ENCODE assay signal across 12 cellular contexts in genomic region chr1:6309550-6309949, GRCh38. TPM values are rescaled to one million over a fixed set of nuclear protein-coding genes. Genes with fewer than 3 reads are reported as not detected.
DNase-seq lines count a peak whose midpoint lies in the region; ATAC-seq and TF ChIP-seq lines count a peak whose summit lies in the region.
"Had no signal": no experiment of that assay in that cellular context is flagged by ENCODE, and none has a peak within 500 bp of the region (broad histone marks: within the 10 kb centered on the region; RNA-seq: fewer than 3 reads in every experiment).

No MANE protein-coding gene starts in this region.

- no peak for TF ChIP-seq CTCF in glutamatergic neuron (IDR thresholded peaks at IDR 0.05; ENCODE audit: partially characterized antibody, unreplicated experiment)

- H3K4me1 Mint-ChIP-seq in T-helper 1 cell treated with Interleukin-12 subunit alpha and Interleukin-12 subunit beta and Interleukin-4 antibody, amounts not matched to agents 30 μg/mL and 1 μg/mL, for 36 hours (ENCODE audit: low read depth): peaks cover 1% of the 10 kb centered on the region
- no peaks in the 10 kb centered on the region for H3K4me1 Mint-ChIP-seq in T-helper 17 cell
- H3K4me1 Mint-ChIP-seq in glutamatergic neuron (ENCODE audit: low read depth, unreplicated experiment): peaks cover 11% of the 10 kb centered on the region
- H3K4me1 Mint-ChIP-seq: CD4-positive, alpha-beta memory T cell had no signal

- DNase-seq in T-helper 1 cell: no peak
- DNase-seq in T-helper 17 cell: no peak
- DNase-seq in glutamatergic neuron: no peak
- no peak for DNase-seq in NCI-H1048 (lab: John Stamatoyannopoulos, UW)
- DNase-seq: 8988T; C1 segment of cervical spinal cord; CD4-positive, alpha-beta memory T cell; IMR-90 had no signal

- H3K9me3 Mint-ChIP-seq in T-helper 1 cell treated with Interleukin-12 subunit alpha and Interleukin-12 subunit beta and Interleukin-4 antibody, amounts not matched to agents 30 μg/mL and 1 μg/mL, for 36 hours: peaks cover 16% of the 10 kb centered on the region
- H3K9me3 Mint-ChIP-seq in glutamatergic neuron (ENCODE audit: unreplicated experiment): peaks cover 8% of the 10 kb centered on the region
- H3K9me3 Mint-ChIP-seq: CD4-positive, alpha-beta memory T cell had no signal

- no peaks in the 10 kb centered on the region for H3K27me3 Mint-ChIP-seq in T-helper 1 cell treated with Interleukin-12 subunit alpha and Interleukin-12 subunit beta and Interleukin-4 antibody, amounts not matched to agents 30 μg/mL and 1 μg/mL, for 36 hours (ENCODE audit: low read depth)
- no peaks in the 10 kb centered on the region for H3K27me3 Mint-ChIP-seq in T-helper 17 cell
- peaks cover 6% of the 10 kb centered on the region for H3K27me3 Mint-ChIP-seq in glutamatergic neuron (ENCODE audit: unreplicated experiment)
- H3K27me3 Mint-ChIP-seq: CD4-positive, alpha-beta memory T cell had no signal

- peak overlapping the region; percentile 62 for H3K27ac Mint-ChIP-seq in T-helper 1 cell treated with Interleukin-12 subunit alpha and Interleukin-12 subunit beta and Interleukin-4 antibody, amounts not matched to agents 30 μg/mL and 1 μg/mL, for 36 hours
- H3K27ac Mint-ChIP-seq in T-helper 17 cell (peak overlapping the region; percentile 49), glutamatergic neuron (ENCODE audit: unreplicated experiment) (peak overlapping the region; percentile 65)
- H3K27ac Mint-ChIP-seq: CD4-positive, alpha-beta memory T cell had no signal

- H3K9me3 ChIP-seq in T-helper 17 cell (ENCODE audit: control insufficient read depth, low read length, poor library complexity, severe bottlenecking): no peaks in the 10 kb centered on the region

- ATAC-seq in T-helper 17 cell (no peak), HG02938 (IDR thresholded peaks at IDR 0.05; ENCODE audit: unreplicated experiment) (no peak), HG03196 (IDR thresholded peaks at IDR 0.05; ENCODE audit: unreplicated experiment) (no peak)
- ATAC-seq: HCT116 had no signal

- H3K4me3 Mint-ChIP-seq in T-helper 1 cell treated with Interleukin-12 subunit alpha and Interleukin-12 subunit beta and Interleukin-4 antibody, amounts not matched to agents 30 μg/mL and 1 μg/mL, for 36 hours: no peak overlapping the region
- H3K4me3 Mint-ChIP-seq in T-helper 17 cell: no peak overlapping the region
- H3K4me3 Mint-ChIP-seq in glutamatergic neuron (ENCODE audit: unreplicated experiment): no peak overlapping the region
- H3K4me3 Mint-ChIP-seq: CD4-positive, alpha-beta memory T cell had no signal

- H3K36me3 Mint-ChIP-seq in T-helper 1 cell treated with Interleukin-12 subunit alpha and Interleukin-12 subunit beta and Interleukin-4 antibody, amounts not matched to agents 30 μg/mL and 1 μg/mL, for 36 hours (ENCODE audit: low read depth): peaks cover 9% of the 10 kb centered on the region
- H3K36me3 Mint-ChIP-seq in T-helper 17 cell (ENCODE audit: low read depth) (peaks cover 2% of the 10 kb centered on the region), glutamatergic neuron (ENCODE audit: unreplicated experiment) (peaks cover 15% of the 10 kb centered on the region)
- H3K36me3 Mint-ChIP-seq: CD4-positive, alpha-beta memory T cell had no signal

RNA-seq across cellular contexts. Expression of gene GPR153, which starts 48.7 kb away (rescaled TPM):
- total RNA-seq in T-helper 17 cell (under 1 TPM; 0.23 to 0.37 TPM), glutamatergic neuron (ENCODE audit: unreplicated experiment) (174 TPM)

Comparison
In these comparisons a context has a peak if more than half of its experiments do, and no peak if none do; other contexts are left out.
1. RNA of gene GPR153, which starts 48.7 kb away (total RNA-seq): 174 TPM in glutamatergic neuron (single experiment); 0.23 to 0.37 TPM in T-helper 17 cell; every median in the first group is over 100 times any median in the second.
2. Peak in every context shown above with its lines, with median percentiles within 50 percentile points of each other: H3K27ac Mint-ChIP-seq.